Comparison of ENCODE assay signal across 10 cellular contexts in the genomic region with DNA sequence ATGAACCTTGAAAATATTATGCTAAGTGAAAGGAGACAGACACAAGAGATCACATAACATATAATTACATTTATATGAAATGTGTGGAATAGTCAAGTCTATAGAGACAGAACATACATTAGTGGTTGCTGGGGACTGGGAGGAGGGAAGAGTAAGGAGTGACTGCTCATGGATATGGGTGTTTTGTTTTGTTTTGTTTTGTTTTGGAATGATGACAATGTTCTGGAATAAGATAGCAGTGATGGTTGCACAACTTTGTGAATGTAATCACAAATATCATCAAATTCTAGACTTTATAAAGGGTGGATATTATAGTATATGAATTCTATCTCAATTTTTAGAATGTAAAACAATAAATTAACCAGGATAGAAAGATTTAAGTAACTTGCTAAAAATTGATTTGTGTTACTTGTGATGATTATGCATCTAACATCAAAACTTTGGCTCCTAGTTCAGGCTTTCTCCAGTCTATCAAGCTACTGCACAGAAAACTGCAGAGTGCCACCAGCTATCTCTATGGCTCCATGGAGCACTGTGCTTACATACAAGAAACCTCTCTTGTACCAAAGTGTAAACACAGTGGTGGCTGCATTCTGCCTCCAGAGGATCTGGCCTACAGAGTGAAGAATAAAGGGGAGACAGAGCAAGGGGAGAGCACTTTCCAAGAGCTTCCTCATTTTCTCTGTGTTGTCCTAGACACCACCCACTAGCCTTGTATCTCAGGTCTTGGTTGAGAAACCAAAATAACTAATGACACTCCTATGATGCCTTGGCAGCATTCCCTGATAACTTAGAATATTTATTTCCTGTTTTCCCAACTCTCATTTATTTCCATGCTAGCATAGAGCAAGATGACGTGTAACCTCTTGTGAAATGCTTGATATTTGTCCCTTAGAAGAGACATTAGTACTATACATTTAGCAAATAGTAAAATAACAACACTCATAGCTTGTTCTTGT. TPM values are rescaled to one million over a fixed set of nuclear protein-coding genes. Genes with fewer than 3 reads are reported as not detected.
DNase-seq lines count a peak whose midpoint lies in the region; ATAC-seq and TF ChIP-seq lines count a peak whose summit lies in the region.
"Had no signal": no experiment of that assay in that cellular context is flagged by ENCODE, and none has a peak within 500 bp of the region (broad histone marks: within the 10 kb centered on the region; RNA-seq: fewer than 3 reads in every experiment).

No MANE protein-coding gene starts in this region.

- H3K27me3 ChIP-seq in heart right ventricle (no peaks in the 10 kb centered on the region), sigmoid colon (no peaks in the 10 kb centered on the region)

- H3K4me1 ChIP-seq in heart right ventricle (peaks cover 0 to 36% (median 24%) of the 10 kb centered on the region in 9 donors), sigmoid colon (peaks cover 0 to 38% (median 34%) of the 10 kb centered on the region in 4 donors)

- H3K36me3 Mint-ChIP-seq in activated CD4-positive, alpha-beta T cell treated with anti-CD3 and anti-CD28 coated beads, Interleukin-2, amount 10 ng/mL, durations not matched to agents 24 days and 14 days (ENCODE audit: low read depth): no peaks in the 10 kb centered on the region

- H3K27ac ChIP-seq in heart right ventricle (peak overlapping the region; percentile 4 to 78 (median 61)), sigmoid colon (peak overlapping the region; percentile 74 to 82 (median 79))

- in situ Hi-C loops in GM13977 (cut with MboI; ENCODE audit: low pct_unique_long_range_greater_than_20kb, low sequenced_read_pairs, unreplicated experiment): no loop called here

- TF ChIP-seq CTCF in heart right ventricle (IDR thresholded peaks at IDR 0.05): no peak
- no peak for TF ChIP-seq CTCF in sigmoid colon (IDR thresholded peaks at IDR 0.05)
- TF ChIP-seq CTCF in GM13977 (IDR thresholded peaks at IDR 0.05; ENCODE audit: extremely low read depth, insufficient read depth, missing control alignments): no peak

- 6 to 11% methylated on average over 1 of the region's 1 CpG for WGBS in heart right ventricle, 2 donors
- WGBS in sigmoid colon, 2 donors: 71 to 82% methylated on average over 1 of the region's 1 CpG

- peaks cover 3% of the 10 kb centered on the region for H3K27me3 Mint-ChIP-seq in activated CD4-positive, alpha-beta T cell treated with anti-CD3 and anti-CD28 coated beads, Interleukin-2, amount 10 ng/mL, durations not matched to agents 24 days and 14 days

- H3K27ac Mint-ChIP-seq in activated CD4-positive, alpha-beta T cell treated with anti-CD3 and anti-CD28 coated beads, Interleukin-2, amount 10 ng/mL, durations not matched to agents 24 days and 14 days: no peak overlapping the region

- no peak for TF ChIP-seq POLR2A in sigmoid colon (IDR thresholded peaks at IDR 0.05)

- H3K9me3 ChIP-seq in heart right ventricle: no peaks in the 10 kb centered on the region
- H3K9me3 ChIP-seq in sigmoid colon: no peaks in the 10 kb centered on the region

- intact Hi-C loops in heart right ventricle (cut with DNase I) (loop anchor here in 1 of 10 donors (5.0 kb wide), 1 partner anchor 60 kb away; no protein-coding TSS in a partner anchor), sigmoid colon (cut with DNase I) (loop anchor here (5.0 kb wide), 2 partner anchors 35 to 55 kb away; a partner anchor contains a TSS), posterior vena cava (cut with DNase I) (loop anchor here (2.0 to 10.0 kb wide), 4 partner anchors 40 to 77 kb away; a partner anchor contains a TSS)
- intact Hi-C loops in activated CD4-positive, alpha-beta T cell treated with anti-CD3 and anti-CD28 coated beads, Interleukin-2, amount 10 ng/mL, durations not matched to agents 24 days and 14 days (cut with micrococcal nuclease): no loop called here

- H3K4me3 ChIP-seq in heart right ventricle: no peak overlapping the region
- no peak overlapping the region for H3K4me3 ChIP-seq in sigmoid colon

- no peaks in the 10 kb centered on the region for H3K4me1 Mint-ChIP-seq in activated CD4-positive, alpha-beta T cell treated with anti-CD3 and anti-CD28 coated beads, Interleukin-2, amount 10 ng/mL, durations not matched to agents 24 days and 14 days

- ATAC-seq in heart right ventricle: peak; percentile 69 to 89 (median 84)

- DNase-seq in EL (peak; percentile 89), amniotic stem cell (lab: John Stamatoyannopoulos, UW) (peak; percentile 7), heart right ventricle (no peak), sigmoid colon (no peak), GM13977 (ENCODE audit: low spot score) (no peak), posterior vena cava (ENCODE audit: low spot score) (no peak), SHP77 (lab: John Stamatoyannopoulos, UW) (no peak)
- DNase-seq in activated CD4-positive, alpha-beta T cell treated with anti-CD3 and anti-CD28 coated beads, Interleukin-2, amount 10 ng/mL, durations not matched to agents 24 days and 14 days: no peak
- DNase-seq: activated CD4-positive, alpha-beta T cell treated with anti-CD3 and anti-CD28 coated beads for 4 hours; NCI-H748 treated with DMSO at 0.1 percent for 48 hours had no signal

- no peak overlapping the region for H3K4me3 Mint-ChIP-seq in activated CD4-positive, alpha-beta T cell treated with anti-CD3 and anti-CD28 coated beads, Interleukin-2, amount 10 ng/mL, durations not matched to agents 24 days and 14 days

- H3K36me3 ChIP-seq in heart right ventricle (no peaks in the 10 kb centered on the region), sigmoid colon (no peaks in the 10 kb centered on the region)

- peak in 1 of 4 donors; percentile 15 for TF ChIP-seq EP300 in sigmoid colon (IDR thresholded peaks at IDR 0.05)

- peaks cover 4% of the 10 kb centered on the region for H3K9me3 Mint-ChIP-seq in activated CD4-positive, alpha-beta T cell treated with anti-CD3 and anti-CD28 coated beads, Interleukin-2, amount 10 ng/mL, durations not matched to agents 24 days and 14 days

RNA-seq across cellular contexts. Expression of a gene that starts 57.1 kb away (rescaled TPM):
- total RNA-seq in heart right ventricle (100 to 1,000 TPM in 9 of 10 donors, 10 to 100 TPM in 1; 85.7 to 293 (median 192) TPM), sigmoid colon (100 to 1,000 TPM; 120 to 471 (median 132) TPM), posterior vena cava (100 to 1,000 TPM; 125 to 135 TPM)
- polyA plus RNA-seq in heart right ventricle (100 to 1,000 TPM in 1 of 2 donors, 10 to 100 TPM in 1; 33.4 to 151 TPM), sigmoid colon (10 to 100 TPM in 1 of 3 donors, 1 to 10 TPM in 2; 4.4 to 14.4 (median 7.2) TPM)
- 0.45 and 0.98 TPM in 2 replicates for total RNA-seq in activated CD4-positive, alpha-beta T cell treated with anti-CD3 and anti-CD28 coated beads, Interleukin-2, amount 10 ng/mL, durations not matched to agents 24 days and 14 days

Comparison
In these comparisons a context has a peak if more than half of its experiments do, and no peak if none do; other contexts are left out.
1. DNase-seq: peak in EL (single experiment) and amniotic stem cell (single experiment); none in heart right ventricle (0 of 2), sigmoid colon (single experiment), GM13977 (single experiment), posterior vena cava (single experiment), activated CD4-positive, alpha-beta T cell treated with anti-CD3 and anti-CD28 coated beads, Interleukin-2, amount 10 ng/mL, durations not matched to agents 24 days and 14 days (single experiment) and SHP77 (0 of 2).
2. RNA of a gene that starts 57.1 kb away (total RNA-seq): 85.7 to 293 TPM in heart right ventricle, 120 to 471 TPM in sigmoid colon and 125 to 135 TPM in posterior vena cava; 0.45 to 0.98 TPM in activated CD4-positive, alpha-beta T cell treated with anti-CD3 and anti-CD28 coated beads, Interleukin-2, amount 10 ng/mL, durations not matched to agents 24 days and 14 days; every median in the first group is over 10 times any median in the second.